In the genomic region with DNA sequence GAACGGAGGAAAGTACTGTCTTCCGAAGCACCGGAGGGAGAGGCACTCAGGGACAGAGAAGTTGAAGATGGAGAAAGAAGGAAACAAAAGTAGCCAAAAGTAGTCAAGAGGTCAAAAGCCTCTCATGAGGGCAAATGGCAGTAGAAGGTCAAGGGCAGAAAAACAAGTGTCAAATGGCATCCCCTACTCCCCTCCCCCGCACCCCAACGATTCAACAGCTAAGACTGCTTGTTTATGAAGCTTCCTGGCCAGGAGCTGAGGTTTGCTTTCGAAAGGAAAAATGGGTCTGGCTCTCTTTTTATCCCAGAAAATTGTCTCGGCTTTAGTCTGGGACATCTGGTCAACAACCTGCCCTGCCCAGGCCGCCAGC, we compare ENCODE assay signal across 9 cellular contexts. TPM values are rescaled to one million over a fixed set of nuclear protein-coding genes. Genes with fewer than 3 reads are reported as not detected.
DNase-seq lines count a peak whose midpoint lies in the region; ATAC-seq, FAIRE-seq and TF ChIP-seq lines count a peak whose summit lies in the region.
"Had no signal": no experiment of that assay in that cellular context is flagged by ENCODE, and none has a peak within 500 bp of the region (broad histone marks: within the 10 kb centered on the region; RNA-seq: fewer than 3 reads in every experiment).

No MANE protein-coding gene starts in this region.

- TF ChIP-seq POLR2A in stomach (IDR thresholded peaks at IDR 0.05): no peak

- dilution Hi-C loops in keratinocyte (cut with MboI; ENCODE audit: extremely low pct_ligation_motif_present, low sequenced_read_pairs): no loop called here

- H3K27ac Mint-ChIP-seq in activated CD4-positive, alpha-beta T cell treated with anti-CD3 and anti-CD28 coated beads, Interleukin-2, amount 10 ng/mL, durations not matched to agents 24 days and 14 days: no peak overlapping the region

- 52 to 68% (median 53%) methylated on average over 7 to 8 of the region's 8 CpGs for WGBS in stomach, 5 donors

- ATAC-seq in HG02588 (IDR thresholded peaks at IDR 0.05; ENCODE audit: unreplicated experiment): no peak
- no peak for ATAC-seq in GM21786 (IDR thresholded peaks at IDR 0.05; ENCODE audit: unreplicated experiment)

- peaks cover 4% of the 10 kb centered on the region for H4K20me1 ChIP-seq in keratinocyte (ENCODE audit: control insufficient read depth, extremely low read depth, insufficient read depth, low read length)

- no peak overlapping the region for H3K27ac ChIP-seq in keratinocyte (ENCODE audit: control insufficient read depth, insufficient read depth, low read length)
- H3K27ac ChIP-seq in stomach: no peak overlapping the region

- no peak overlapping the region for H2AFZ ChIP-seq in keratinocyte (ENCODE audit: control insufficient read depth, low read length)

- H3K4me3 ChIP-seq in adipocyte (ENCODE audit: low read length) (peak overlapping the region; percentile 78), keratinocyte (ENCODE audit: control insufficient read depth in 2 of 3, extremely low read depth in 1 of 3, insufficient read depth in 2 of 3, low read depth in 1 of 3, low read length in 3 of 3) (peak overlapping the region in 2 of 3 experiments; percentile 10 to 55), stomach (peak overlapping the region; percentile 42 to 61 (median 47))

- intact Hi-C loops in activated CD4-positive, alpha-beta T cell treated with anti-CD3 and anti-CD28 coated beads, Interleukin-2, amount 10 ng/mL, durations not matched to agents 24 days and 14 days (cut with micrococcal nuclease): loop anchor here (5.0 kb wide), 1 partner anchor 107 kb away; a partner anchor contains a TSS
- intact Hi-C loops in stomach (cut with DNase I; ENCODE audit: low total_unique reads): no loop called here

- no peak for DNase-seq in activated CD4-positive, alpha-beta T cell treated with anti-CD3 and anti-CD28 coated beads, Interleukin-2, amount 10 ng/mL, durations not matched to agents 24 days and 14 days
- DNase-seq in activated CD4-positive, alpha-beta T cell treated with anti-CD3 and anti-CD28 coated beads for 48 hours: no peak
- DNase-seq in adipocyte (ENCODE audit: low read depth): no peak
- no peak for DNase-seq in keratinocyte (ENCODE audit: low read depth, low spot score)
- DNase-seq in stomach: no peak
- DNase-seq in stimulated activated CD4-positive, alpha-beta T cell treated with anti-CD3 and anti-CD28 coated beads, Interleukin-4, amount 100 ng/mL, for 24 hours: no peak

- H3K36me3 Mint-ChIP-seq in activated CD4-positive, alpha-beta T cell treated with anti-CD3 and anti-CD28 coated beads, Interleukin-2, amount 10 ng/mL, durations not matched to agents 24 days and 14 days (ENCODE audit: low read depth): peaks cover 23% of the 10 kb centered on the region

- H3K36me3 ChIP-seq in adipocyte (ENCODE audit: control insufficient read depth, insufficient read depth, low read length, severe bottlenecking) (peaks cover 11% of the 10 kb centered on the region), keratinocyte (ENCODE audit: control insufficient read depth in 2 of 2, extremely low read depth in 1 of 2, insufficient read depth in 2 of 2, low read length in 2 of 2) (peaks cover 2 to 3% of the 10 kb centered on the region in 2 experiments), stomach (peaks cover 0 to 13% (median 10%) of the 10 kb centered on the region in 4 donors)

- TF ChIP-seq CTCF in keratinocyte (optimal IDR thresholded peaks at IDR 0.05 in 1 of 3, IDR thresholded peaks at IDR 0.05 in 1 of 3, conservative IDR thresholded peaks at IDR 0.05 in 1 of 3; ENCODE audit: extremely low read depth in 1 of 3, insufficient read depth in 2 of 3, low read length in 3 of 3) (no peak), stomach (IDR thresholded peaks at IDR 0.05) (no peak)

- FAIRE-seq in keratinocyte (lab: Jason Lieb, UNC): no peak

- H3K9me1 ChIP-seq in keratinocyte (ENCODE audit: control insufficient read depth, extremely low read depth, insufficient read depth, low read length): no peaks in the 10 kb centered on the region

- peak overlapping the region; percentile 75 for H3K4me3 Mint-ChIP-seq in activated CD4-positive, alpha-beta T cell treated with anti-CD3 and anti-CD28 coated beads, Interleukin-2, amount 10 ng/mL, durations not matched to agents 24 days and 14 days

- H3K27me3 Mint-ChIP-seq in activated CD4-positive, alpha-beta T cell treated with anti-CD3 and anti-CD28 coated beads, Interleukin-2, amount 10 ng/mL, durations not matched to agents 24 days and 14 days: peaks cover 51% of the 10 kb centered on the region

- no peaks in the 10 kb centered on the region for H3K9me3 ChIP-seq in adipocyte (ENCODE audit: control insufficient read depth, low read length)
- H3K9me3 ChIP-seq in keratinocyte (ENCODE audit: control insufficient read depth, low read depth, low read length): no peaks in the 10 kb centered on the region
- H3K9me3 ChIP-seq in stomach: no peaks in the 10 kb centered on the region

- no peak for TF ChIP-seq EP300 in stomach (IDR thresholded peaks at IDR 0.05)

- no peaks in the 10 kb centered on the region for H3K9me3 Mint-ChIP-seq in activated CD4-positive, alpha-beta T cell treated with anti-CD3 and anti-CD28 coated beads, Interleukin-2, amount 10 ng/mL, durations not matched to agents 24 days and 14 days

- H3K4me1 ChIP-seq in adipocyte (ENCODE audit: control insufficient read depth, insufficient read depth, low read length) (peaks cover 19% of the 10 kb centered on the region), keratinocyte (ENCODE audit: control insufficient read depth, extremely low read depth, insufficient read depth, low read length) (peaks cover 11% of the 10 kb centered on the region), stomach (peaks cover 35 to 53% (median 45%) of the 10 kb centered on the region in 4 donors)

- peak overlapping the region; percentile 85 for H3K4me2 ChIP-seq in keratinocyte (ENCODE audit: control insufficient read depth, extremely low read depth, insufficient read depth, low read depth, low read length)

- H3K79me2 ChIP-seq in keratinocyte (ENCODE audit: control insufficient read depth, insufficient read depth, low read length): no peaks in the 10 kb centered on the region

- peaks cover 43% of the 10 kb centered on the region for H3K4me1 Mint-ChIP-seq in activated CD4-positive, alpha-beta T cell treated with anti-CD3 and anti-CD28 coated beads, Interleukin-2, amount 10 ng/mL, durations not matched to agents 24 days and 14 days

- H3K9ac ChIP-seq in adipocyte (ENCODE audit: low read length): peak overlapping the region; percentile 48
- H3K9ac ChIP-seq in keratinocyte (ENCODE audit: control insufficient read depth, extremely low read depth, insufficient read depth, low read length): no peak overlapping the region

- H3K27me3 ChIP-seq in adipocyte (replicated peaks; ENCODE audit: control insufficient read depth, insufficient read depth, low read length) (peaks cover 40% of the 10 kb centered on the region), keratinocyte (ENCODE audit: control insufficient read depth, extremely low read depth, insufficient read depth, low read length) (peaks cover 50% of the 10 kb centered on the region), stomach (peaks cover 34 to 53% (median 51%) of the 10 kb centered on the region in 3 donors)

RNA-seq across cellular contexts. Expression of a gene that starts 2.1 kb away (rescaled TPM):
- total RNA-seq in activated CD4-positive, alpha-beta T cell treated with anti-CD3 and anti-CD28 coated beads, Interleukin-2, amount 10 ng/mL, durations not matched to agents 24 days and 14 days: 0.16 TPM in 1 of 2 replicates, not detected in the other
- polyA plus RNA-seq in keratinocyte (0.03 TPM in 1 of 3 replicates, not detected in the others), stomach (not detected)
- not detected for polyA plus RNA-seq in keratinocyte (2011; ENCODE audit: low read depth)
- not detected in 2 replicates for polyA plus RNA-seq in keratinocyte (2011; cell fraction: cytosol; rRNA removed)
- polyA plus RNA-seq in keratinocyte (2011; cell fraction: nucleus; rRNA removed): 0.17 and 0.18 TPM in 2 replicates
- polyA plus RNA-seq in keratinocyte (2012; ENCODE audit: low replicate concordance): 0.06 TPM in 1 of 2 replicates, not detected in the other
- polyA minus RNA-seq in keratinocyte: 0.03 TPM in 2 of 3 replicates, not detected in the other
- not detected for polyA minus RNA-seq in keratinocyte (2011; cell fraction: cytosol; rRNA and poly(A)+ RNA removed)
- polyA minus RNA-seq in keratinocyte (2011; cell fraction: nucleus; rRNA and poly(A)+ RNA removed): 0.21 and 0.54 TPM in 2 replicates
- total RNA-seq in stomach: not detected
- total RNA-seq: activated CD8-positive, alpha-beta memory T cell treated with anti-CD3 and anti-CD28 coated beads for 36 hours had no signal
